32 cellular contexts compared by ENCODE assay signal in the genomic region with DNA sequence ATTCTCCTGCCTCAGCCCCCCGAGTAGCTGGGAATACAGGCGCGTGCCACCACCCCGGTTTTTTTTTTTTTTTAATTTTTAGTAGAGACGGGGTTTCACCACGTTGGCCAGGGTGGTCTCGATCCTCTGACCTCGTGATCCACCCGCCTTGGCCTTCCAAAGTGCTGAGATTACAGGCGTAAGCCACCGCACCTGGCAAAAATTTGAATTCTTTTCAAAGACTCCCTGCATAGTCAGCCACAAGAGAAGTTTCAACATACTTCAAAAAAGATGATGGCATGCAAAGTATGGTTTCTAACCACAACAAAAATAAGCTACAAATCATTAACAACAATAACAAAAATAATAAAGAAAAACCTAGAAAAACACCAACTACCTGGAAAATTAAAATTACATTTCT.
"Had no signal": no experiment of that assay in that cellular context is flagged by ENCODE, and none has a peak within 500 bp of the region (broad histone marks: within the 10 kb centered on the region; RNA-seq: fewer than 3 reads in every experiment).

No MANE protein-coding gene starts in this region.

- H2AFZ ChIP-seq: PC-9 had no signal

- H3K27me3 ChIP-seq: brain microvascular endothelial cell had no signal

- DNase-seq: activated B cell treated with CpG ODN at 0.5 μM for 24 hours; activated CD4-positive, alpha-beta memory T cell treated with anti-CD3 and anti-CD28 coated beads for 36 hours; activated CD4-positive, alpha-beta T cell treated with anti-CD3 and anti-CD28 coated beads for 4 hours; activated CD4-positive, alpha-beta T cell treated with anti-CD3 and anti-CD28 coated beads, Interleukin-2, amount 50 U/mL, for 1 hour; activated CD4-positive, CD25-positive, alpha-beta regulatory T cell treated with anti-CD3 and anti-CD28 coated beads, Interleukin-2, amount 50 U/mL, for 72 hours; activated CD8-positive, alpha-beta memory T cell treated with anti-CD3 and anti-CD28 coated beads, Interleukin-2, amount 50 U/mL, for 4 hours; activated effector memory CD4-positive, alpha-beta T cell treated with Interleukin-2 at 50 U/mL for 16 hours; activated naive CD4-positive, alpha-beta T cell treated with anti-CD3 and anti-CD28 coated beads, Interleukin-2, amount 10 ng/mL, durations not matched to agents 7 days and 5 days; activated naive CD8-positive, alpha-beta T cell treated with anti-CD3 and anti-CD28 coated beads, Interleukin-2, amount 50 U/mL, for 24 hours; activated T-cell treated with anti-CD3 and anti-CD28 coated beads for 4 hours; activated T-cell treated with anti-CD3 and anti-CD28 coated beads, Interleukin-2, amount 50 U/mL, for 48 hours; amniotic stem cell; aorta; brain microvascular endothelial cell; central memory CD4-positive, alpha-beta T cell; NCI-H1105; NCI-H1417 treated with DMSO at 0.1 percent for 48 hours; NCI-H1694; NCI-H1930; NCI-H2081 treated with DMSO at 0.1 percent for 48 hours; NCI-H226; NCI-H446 treated with DMSO at 0.1 percent for 48 hours; NCI-H524; PC-9; SIG-M5; T-helper 1 cell; T-helper 2 cell; T-helper 9 cell had no signal

- H3K27ac ChIP-seq: brain microvascular endothelial cell, PC-9, RWPE1, VCaP had no signal

- H3K36me3 ChIP-seq: brain microvascular endothelial cell had no signal

- ATAC-seq: activated naive CD8-positive, alpha-beta T cell treated with anti-CD3 and anti-CD28 coated beads, Interleukin-2, amount 50 U/mL, for 24 hours; Right ventricle myocardium inferior; SK-N-SH treated with all-trans-retinoic acid at 6 μM for 48 hours had no signal

- H3K4me2 ChIP-seq: PC-9 had no signal

- H3K4me3 ChIP-seq: PC-9 had no signal
